8 cellular contexts compared by ENCODE assay signal in genomic region chr2:58046585-58047372, GRCh38. TPM values are rescaled to one million over a fixed set of nuclear protein-coding genes. Genes with fewer than 3 reads are reported as not detected.
DNase-seq lines count a peak whose midpoint lies in the region; ATAC-seq, FAIRE-seq and TF ChIP-seq lines count a peak whose summit lies in the region.

Gene VRK2 (plus strand): TSS chr2:58046806. CDS start chr2:58048832, 2,026 bp downstream.

- TF ChIP-seq POLR2A in NB4 (IDR thresholded peaks at IDR 0.05; ENCODE audit: extremely low read depth, insufficient read length) (peak; percentile 73), adrenal gland (IDR thresholded peaks at IDR 0.05) (peak; percentile 81 to 95)

- H3K27ac ChIP-seq in adrenal gland = peak within 1 kb of the TSS; percentile 54 to 99 (median 95)
- H3K27ac ChIP-seq in psoas muscle = peak within 1 kb of the TSS; percentile 93

- intact Hi-C loops in adrenal gland (cut with DNase I) (no loop called here), left cardiac atrium (cut with DNase I) (loop anchor here in 1 of 2 donors (10.0 kb wide), 1 partner anchor 198 kb away; the partner anchor contains the start of gene FANCL), psoas muscle (cut with DNase I) (loop anchor here in 1 of 2 donors (5.0 kb wide), 1 partner anchor 196 kb away; the partner anchor contains the start of gene FANCL)

- WGBS in adrenal gland, 4 donors = 0 to 1% (median 0%) methylated on average over 18 to 76 of the region's 76 CpGs
- 0 to 1% (median 1%) methylated on average over 71 to 76 of the region's 76 CpGs for WGBS in psoas muscle, 3 donors

- H3K9me3 Mint-ChIP-seq in HFFc6 (no peaks in the 10 kb centered on the region), T-cell (no peaks in the 10 kb centered on the region)

- POLR2A ChIA-PET in T-cell (lab: Charles Lee) = interaction anchor here (0.5 to 1.1 kb wide), 7 partner anchors 13 to 134 kb away, joined by 3 to 6 read pairs (median 3); no protein-coding TSS in a partner anchor

- H3K4me1 ChIP-seq in adrenal gland (replicated peaks in 1 of 2) (peaks cover 11 to 41% of the 10 kb centered on the region in 2 donors), psoas muscle (peaks cover 13% of the 10 kb centered on the region)

- H3K36me3 Mint-ChIP-seq in HFFc6 (ENCODE audit: low read depth) (peaks cover 9% of the 10 kb centered on the region; the same call in 1 of the 2 replicates), T-cell (peaks cover 8% of the 10 kb centered on the region)

- CTCF ChIA-PET in T-cell (lab: Charles Lee) = interaction anchor here in 1 of 2 donors (0.6 kb wide), 1 partner anchor 278 kb away, joined by 4 read pairs; no protein-coding TSS in a partner anchor

- H3K27me3 ChIP-seq in GM06990 (replicated peaks; ENCODE audit: control insufficient read depth, insufficient read depth, low read length) = no peaks in the 10 kb centered on the region
- no peaks in the 10 kb centered on the region for H3K27me3 ChIP-seq in adrenal gland
- H3K27me3 ChIP-seq in psoas muscle (ENCODE audit: insufficient read depth in 3 of 3, low read length in 2 of 3) = no peaks in the 10 kb centered on the region

- no peaks in the 10 kb centered on the region for H3K9me3 ChIP-seq in adrenal gland (replicated peaks in 1 of 3)
- no peaks in the 10 kb centered on the region for H3K9me3 ChIP-seq in psoas muscle

- H3K4me1 Mint-ChIP-seq in HFFc6 (ENCODE audit: low read depth) (peaks cover 55% of the 10 kb centered on the region), T-cell (peaks cover 52 to 53% (median 53%) of the 10 kb centered on the region in 3 donors)

- TF ChIP-seq CTCF in GM06990 (IDR thresholded peaks at IDR 0.05; ENCODE audit: insufficient read depth, low read length, poor library complexity, severe bottlenecking) = peak; percentile 1
- TF ChIP-seq CTCF in HFFc6 (IDR thresholded peaks at IDR 0.05) = peak; percentile 3; the same call in 1 of the 2 replicates
- TF ChIP-seq CTCF in NB4 (IDR thresholded peaks at IDR 0.05; ENCODE audit: low read depth, low read length) = no peak
- peak in 2 of 6 experiments; percentile 2 to 9 for TF ChIP-seq CTCF in adrenal gland (IDR thresholded peaks at IDR 0.05)
- no peak for TF ChIP-seq CTCF in psoas muscle (IDR thresholded peaks at IDR 0.05)

- FAIRE-seq in urothelium cell line (lab: Jason Lieb, UNC) = peak; percentile 97

- H3K27me3 Mint-ChIP-seq in HFFc6 (ENCODE audit: insufficient read depth) (no peaks in the 10 kb centered on the region), T-cell (no peaks in the 10 kb centered on the region)

- H3K4me3 Mint-ChIP-seq in HFFc6 = peak within 1 kb of the TSS; percentile 92
- peak within 1 kb of the TSS; percentile 85 to 90 (median 88) for H3K4me3 Mint-ChIP-seq in T-cell

- H3K27ac Mint-ChIP-seq in HFFc6 (peak within 1 kb of the TSS; percentile 93), T-cell (peak within 1 kb of the TSS; percentile 93 to 96)

- H3K36me3 ChIP-seq in GM06990 (ENCODE audit: control insufficient read depth, insufficient read depth, low read length) (no peaks in the 10 kb centered on the region; the same call in 1 of the 2 replicates), adrenal gland (replicated peaks in 1 of 2) (peaks cover 0 to 4% of the 10 kb centered on the region in 2 donors), psoas muscle (ENCODE audit: insufficient read depth in 1 of 2, low read depth in 1 of 2) (peaks cover 0 to 18% of the 10 kb centered on the region in 2 donors)

- H3K4me3 ChIP-seq in GM06990 (replicated peaks; ENCODE audit: low read depth, low read length) (peak within 1 kb of the TSS; percentile 80), NB4 (ENCODE audit: low read depth, low read length) (peak within 1 kb of the TSS; percentile 85), adrenal gland (peak within 1 kb of the TSS; percentile 25 to 91 (median 73)), psoas muscle (peak within 1 kb of the TSS; percentile 90)

- peak; percentile 89 to 93 (median 92) for ATAC-seq in T-cell (replicated peaks in 1 of 4)
- peak; percentile 97 to 99 for ATAC-seq in left cardiac atrium
- ATAC-seq in psoas muscle = peak; percentile 92 to 97 (median 94)

- DNase-seq in GM06990 (ENCODE audit: extremely low read depth, insufficient read length) (peak; percentile 98), HFFc6 (peak; percentile 90), NB4 (ENCODE audit: low read depth) (peak; percentile 98), T-cell (peak; percentile 64 to 85 (median 76)), adrenal gland (peak; percentile 85 to 94 (median 92)), left cardiac atrium (peak; percentile 93), psoas muscle (peak; percentile 86 to 92), urothelium cell line (ENCODE audit: low spot score) (peak; percentile 95)

RNA-seq across cellular contexts. Expression of gene VRK2, which starts in this region (rescaled TPM):
- 10 to 100 TPM; 17.6 to 27.1 (median 23.0) TPM for total RNA-seq in HFFc6 (2021; fragmentation: NEBNext Ultra II Directional; extraction: Animal tissue kit (Norgen Biotek cat#: 25700))
- 10 to 100 TPM; 13.9 to 18.8 (median 15.7) TPM for total RNA-seq in T-cell
- total RNA-seq in adrenal gland = 10 to 100 TPM; 11.2 to 31.8 (median 19.6) TPM
- 10 to 100 TPM; 11.4 to 22.3 (median 14.2) TPM for polyA plus RNA-seq in adrenal gland
- 10 to 100 TPM; 20.5 to 24.2 TPM for total RNA-seq in left cardiac atrium
- total RNA-seq in psoas muscle = 10 to 100 TPM; 17.1 to 30.2 (median 24.6) TPM
- 10 to 100 TPM in 2 of 3 donors, 1 to 10 TPM in 1; 6.2 to 17.7 (median 11.8) TPM for polyA plus RNA-seq in psoas muscle

Comparison
In these comparisons a context has a peak if more than half of its experiments do, and no peak if none do; other contexts are left out.
1. Peak in every context shown above with its lines: DNase-seq, ATAC-seq, H3K4me3 ChIP-seq and H3K27ac ChIP-seq.
2. CTCF ChIP-seq: peak in GM06990 (single experiment) and HFFc6 (single experiment); none in NB4 (single experiment) and psoas muscle (single experiment).